19 cellular contexts compared by ENCODE assay signal in the genomic region with DNA sequence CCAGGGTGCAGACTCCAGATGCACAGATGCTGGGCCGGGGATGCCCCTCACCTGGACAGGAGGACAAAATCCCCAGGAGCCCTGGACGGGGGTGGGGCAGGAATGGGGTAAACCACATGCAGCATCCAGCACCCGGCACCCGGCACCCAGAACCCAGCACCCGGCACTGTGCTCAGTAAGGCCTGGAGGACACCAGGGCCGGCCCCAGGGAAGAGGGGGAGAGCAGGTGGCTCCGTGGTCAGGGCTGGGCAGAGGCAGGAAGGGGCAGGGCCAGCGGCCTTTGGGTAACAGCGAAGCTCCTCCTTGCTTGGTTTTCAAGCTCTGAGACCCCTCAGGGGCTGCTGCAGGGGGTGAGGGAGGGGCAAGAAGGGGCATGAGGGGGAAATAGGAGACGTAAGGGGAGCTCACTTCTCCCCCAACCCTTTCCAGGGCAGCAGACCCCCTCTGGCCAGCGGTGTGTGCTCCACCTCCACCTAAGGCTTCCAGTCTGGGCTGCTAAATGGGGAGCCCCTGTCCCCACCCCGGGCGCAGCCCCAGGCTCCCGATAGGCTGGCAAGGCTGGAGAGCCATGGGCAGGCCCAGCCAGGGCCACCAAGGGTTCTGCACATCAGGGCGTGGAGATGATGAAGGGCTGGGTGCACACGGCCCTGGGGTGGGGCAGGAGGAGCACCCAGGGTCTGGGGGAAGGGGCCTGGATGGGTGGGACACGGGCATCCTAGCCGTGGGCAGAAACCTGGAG. TPM values are rescaled to one million over a fixed set of nuclear protein-coding genes. Genes with fewer than 3 reads are reported as not detected.
DNase-seq lines count a peak whose midpoint lies in the region; FAIRE-seq and TF ChIP-seq lines count a peak whose summit lies in the region.
"Had no signal": no experiment of that assay in that cellular context is flagged by ENCODE, and none has a peak within 500 bp of the region (broad histone marks: within the 10 kb centered on the region; RNA-seq: fewer than 3 reads in every experiment).

No MANE protein-coding gene starts in this region.

- peak overlapping the region in 1 of 4 donors; percentile 41 for H3K4me3 ChIP-seq in Peyer's patch
- peak overlapping the region in 1 of 2 donors; percentile 32 for H3K4me3 ChIP-seq in duodenal mucosa (ENCODE audit: low read depth in 1 of 2, low read length in 2 of 2)
- no peak overlapping the region for H3K4me3 ChIP-seq in liver (ENCODE audit: low read depth in 1 of 3, low read length in 3 of 3)
- no peak overlapping the region for H3K4me3 ChIP-seq in CD4-positive, alpha-beta memory T cell (ENCODE audit: low read length in 2 of 2)
- H3K4me3 ChIP-seq: GM23338, MG63 had no signal

- H3K27me3 Mint-ChIP-seq in progenitor cell of endocrine pancreas: no peaks in the 10 kb centered on the region
- peaks cover 3 to 7% of the 10 kb centered on the region in 2 donors for H3K27me3 Mint-ChIP-seq in CD4-positive, alpha-beta memory T cell
- H3K27me3 Mint-ChIP-seq: dendritic cell treated with granulocyte-macrophage colony-stimulating factor and Interleukin-4, amounts not matched to agents 40 ng/mL and 50 ng/mL, for 4 days had no signal

- peak overlapping the region; percentile 94 for H3K27ac Mint-ChIP-seq in progenitor cell of endocrine pancreas
- no peak overlapping the region for H3K27ac Mint-ChIP-seq in CD4-positive, alpha-beta memory T cell
- H3K27ac Mint-ChIP-seq: dendritic cell treated with granulocyte-macrophage colony-stimulating factor and Interleukin-4, amounts not matched to agents 40 ng/mL and 50 ng/mL, for 4 days had no signal

- H3K9me3 ChIP-seq in Peyer's patch (no peaks in the 10 kb centered on the region), duodenal mucosa (ENCODE audit: control insufficient read depth in 1 of 2, low read length in 2 of 2) (no peaks in the 10 kb centered on the region), liver (ENCODE audit: control insufficient read depth in 4 of 4, low read length in 3 of 4) (no peaks in the 10 kb centered on the region)
- no peaks in the 10 kb centered on the region for H3K9me3 ChIP-seq in CD4-positive, alpha-beta memory T cell (ENCODE audit: control insufficient read depth in 1 of 2, low read length in 2 of 2)
- H3K9me3 ChIP-seq: MG63, neutrophil had no signal

- no peak for TF ChIP-seq CTCF in Peyer's patch (IDR thresholded peaks at IDR 0.05)
- no peak for TF ChIP-seq CTCF in liver (IDR thresholded peaks at IDR 0.05; ENCODE audit: low read depth, low read length, missing input control)
- TF ChIP-seq CTCF in progenitor cell of endocrine pancreas (IDR thresholded peaks at IDR 0.05; ENCODE audit: unreplicated experiment): no peak

- H3K36me3 Mint-ChIP-seq in progenitor cell of endocrine pancreas (ENCODE audit: insufficient read depth): no peaks in the 10 kb centered on the region
- H3K36me3 Mint-ChIP-seq in CD4-positive, alpha-beta memory T cell: no peaks in the 10 kb centered on the region

- DNase-seq in Peyer's patch (peak in 1 of 3 donors; percentile 67), progenitor cell of endocrine pancreas (ENCODE audit: low spot score, unreplicated experiment) (no peak), NCI-H2029 (lab: John Stamatoyannopoulos, UW) (no peak), NCI-H1436 (lab: John Stamatoyannopoulos, UW) (no peak), GM19239 (ENCODE audit: insufficient read length, low spot score) (no peak)
- no peak for DNase-seq in CD4-positive, alpha-beta memory T cell
- DNase-seq: activated CD4-positive, alpha-beta T cell treated with anti-CD3 and anti-CD28 coated beads for 48 hours; activated naive CD4-positive, alpha-beta T cell treated with Interleukin-2 at 50 U/mL for 16 hours; MG63; NCI-H1694; stimulated activated CD4-positive, alpha-beta T cell treated with anti-CD3 and anti-CD28 coated beads, Interleukin-2, amount 100 ng/mL, for 48 hours had no signal

- POLR2A ChIA-PET in CD4-positive, alpha-beta memory T cell (lab: Charles Lee; ENCODE audit: partially characterized antibody): no interaction called here

- no peak for TF ChIP-seq RAD21 in liver (IDR thresholded peaks at IDR 0.05)

- FAIRE-seq in GM19239 (lab: Jason Lieb, UNC): no peak
- FAIRE-seq: GM18507 had no signal

- TF ChIP-seq POLR2A in Peyer's patch (IDR thresholded peaks at IDR 0.05): no peak

- peak overlapping the region in 3 of 4 donors; percentile 79 to 98 (median 93) for H3K27ac ChIP-seq in Peyer's patch
- H3K27ac ChIP-seq in duodenal mucosa (ENCODE audit: low read depth, low read length): peak overlapping the region; percentile 83
- H3K27ac ChIP-seq in liver (ENCODE audit: low read depth in 1 of 2, low read length in 2 of 2): peak overlapping the region; percentile 66 to 75
- no peak overlapping the region for H3K27ac ChIP-seq in CD4-positive, alpha-beta memory T cell (ENCODE audit: low read depth, low read length)
- H3K27ac ChIP-seq: neutrophil had no signal

- peak overlapping the region; percentile 60 for H3K4me3 Mint-ChIP-seq in progenitor cell of endocrine pancreas (ENCODE audit: low read depth)
- no peak overlapping the region for H3K4me3 Mint-ChIP-seq in CD4-positive, alpha-beta memory T cell
- H3K4me3 Mint-ChIP-seq: dendritic cell treated with granulocyte-macrophage colony-stimulating factor and Interleukin-4, amounts not matched to agents 40 ng/mL and 50 ng/mL, for 4 days; GM23338 had no signal

- H3K27me3 ChIP-seq in Peyer's patch (no peaks in the 10 kb centered on the region), duodenal mucosa (ENCODE audit: control insufficient read depth in 1 of 2, insufficient read depth in 2 of 2, low read length in 2 of 2) (no peaks in the 10 kb centered on the region), liver (ENCODE audit: control insufficient read depth in 4 of 4, insufficient read depth in 4 of 4, low read length in 3 of 4) (no peaks in the 10 kb centered on the region)
- no peaks in the 10 kb centered on the region for H3K27me3 ChIP-seq in CD4-positive, alpha-beta memory T cell (ENCODE audit: insufficient read depth, low read length)
- H3K27me3 ChIP-seq: neutrophil had no signal

- H3K4me1 ChIP-seq in Peyer's patch (peaks cover 0 to 51% (median 5%) of the 10 kb centered on the region in 4 donors), duodenal mucosa (ENCODE audit: control insufficient read depth in 1 of 2, insufficient read depth in 2 of 2, low read length in 2 of 2) (peaks cover 50 to 73% of the 10 kb centered on the region in 2 donors), liver (ENCODE audit: control insufficient read depth in 4 of 4, insufficient read depth in 4 of 4, low read length in 3 of 4) (peaks cover 34 to 59% (median 52%) of the 10 kb centered on the region in 4 donors)
- no peaks in the 10 kb centered on the region for H3K4me1 ChIP-seq in CD4-positive, alpha-beta memory T cell (ENCODE audit: insufficient read depth, low read length)

- CTCF ChIA-PET in CD4-positive, alpha-beta memory T cell (lab: Charles Lee; ENCODE audit: partially characterized antibody): interaction anchor here (0.7 to 2.1 kb wide), 3 partner anchors 11 to 461 kb away, joined by 3 to 6 read pairs (median 6); no protein-coding TSS in a partner anchor

- intact Hi-C loops in CD4-positive, alpha-beta memory T cell (cut with micrococcal nuclease): no loop called here

- WGBS in liver: 70% methylated on average over 18 of the region's 18 CpGs

- H3K9me3 Mint-ChIP-seq in progenitor cell of endocrine pancreas (ENCODE audit: low read depth): no peaks in the 10 kb centered on the region
- H3K9me3 Mint-ChIP-seq in CD4-positive, alpha-beta memory T cell: peaks cover 0 to 1% (median 0%) of the 10 kb centered on the region in 8 donors
- H3K9me3 Mint-ChIP-seq: dendritic cell treated with granulocyte-macrophage colony-stimulating factor and Interleukin-4, amounts not matched to agents 40 ng/mL and 50 ng/mL, for 4 days; GM23338 had no signal

- peak overlapping the region; percentile 37 to 43 for H3K9ac ChIP-seq in duodenal mucosa (ENCODE audit: low read depth in 1 of 2, low read length in 2 of 2)
- H3K9ac ChIP-seq in liver (ENCODE audit: low read depth in 1 of 2, low read length in 2 of 2): no peak overlapping the region

- H3K36me3 ChIP-seq in Peyer's patch (no peaks in the 10 kb centered on the region), duodenal mucosa (ENCODE audit: control insufficient read depth in 1 of 2, insufficient read depth in 2 of 2, low read length in 2 of 2) (no peaks in the 10 kb centered on the region), liver (ENCODE audit: control insufficient read depth in 4 of 4, insufficient read depth in 3 of 4, low read depth in 1 of 4, low read length in 3 of 4) (no peaks in the 10 kb centered on the region)
- no peaks in the 10 kb centered on the region for H3K36me3 ChIP-seq in CD4-positive, alpha-beta memory T cell (ENCODE audit: insufficient read depth, low read length)
- H3K36me3 ChIP-seq: MG63, neutrophil had no signal

- peaks cover 36% of the 10 kb centered on the region for H3K4me1 Mint-ChIP-seq in progenitor cell of endocrine pancreas (ENCODE audit: low read depth)
- no peaks in the 10 kb centered on the region for H3K4me1 Mint-ChIP-seq in CD4-positive, alpha-beta memory T cell
- H3K4me1 Mint-ChIP-seq: GM23338 had no signal

TF ChIP-seq in liver, 16 proteins besides CTCF, POLR2A, EP300 and RAD21 (continues in another document):
- TF ChIP-seq, protein P1, sequence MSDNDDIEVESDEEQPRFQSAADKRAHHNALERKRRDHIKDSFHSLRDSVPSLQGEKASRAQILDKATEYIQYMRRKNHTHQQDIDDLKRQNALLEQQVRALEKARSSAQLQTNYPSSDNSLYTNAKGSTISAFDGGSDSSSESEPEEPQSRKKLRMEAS (IDR thresholded peaks at IDR 0.05): no peak
- TF ChIP-seq RXRA (IDR thresholded peaks at IDR 0.05) (no peak), ATF3 (IDR thresholded peaks at IDR 0.05) (no peak), JUND (IDR thresholded peaks at IDR 0.05) (no peak), HNF4A (conservative IDR thresholded peaks at IDR 0.05) (no peak), YY1 (IDR thresholded peaks at IDR 0.05) (no peak)

RNA-seq across cellular contexts. Expression of gene SLC6A19, which starts 17.8 kb away (rescaled TPM):
- total RNA-seq in Peyer's patch: 100 to 1,000 TPM in 3 of 4 donors, 1 to 10 TPM in 1; 9.9 to 934 (median 516) TPM
- 1 to 10 TPM; 1.5 to 4.9 TPM for total RNA-seq in liver
- polyA plus RNA-seq in liver: under 1 TPM; 0.17 to 0.31 TPM
- 2.2 and 2.6 TPM in 2 replicates for total RNA-seq in progenitor cell of endocrine pancreas
- total RNA-seq in CD4-positive, alpha-beta memory T cell: not detected
- polyA plus RNA-seq in CD4-positive, alpha-beta memory T cell: not detected
- total RNA-seq: Daoy, esophagus mucosa, GM23338 had no signal
- polyA plus RNA-seq: GM23338 had no signal

RNA-seq across cellular contexts. Expression of gene SLC6A18, which starts 41.6 kb away (rescaled TPM):
- under 1 TPM in 2 of 4 donors, not detected in 2; 0.53 to 0.95 TPM for total RNA-seq in Peyer's patch
- total RNA-seq in liver: not detected
- polyA plus RNA-seq in liver: not detected
- total RNA-seq in progenitor cell of endocrine pancreas: not detected in 2 replicates
- total RNA-seq in CD4-positive, alpha-beta memory T cell: not detected
- not detected for polyA plus RNA-seq in CD4-positive, alpha-beta memory T cell
- total RNA-seq: Daoy, esophagus mucosa, GM23338 had no signal
- polyA plus RNA-seq: GM23338 had no signal

Comparison
In these comparisons a context has a peak if more than half of its experiments do, and no peak if none do; other contexts are left out.
1. H3K9ac ChIP-seq: peak in duodenal mucosa (2 of 2); none in liver (0 of 2).